Comparison of ENCODE assay signal across 20 cellular contexts in genomic region chr1:43757343-43758053, GRCh38.
"Had no signal": no experiment of that assay in that cellular context is flagged by ENCODE, and none has a peak within 500 bp of the region (broad histone marks: within the 10 kb centered on the region; RNA-seq: fewer than 3 reads in every experiment).

No MANE protein-coding gene starts in this region.

- H3K36me3 ChIP-seq: neutrophil, suprapubic skin had no signal

- H3K9me3 ChIP-seq: neutrophil, suprapubic skin had no signal

- H3K27me3 ChIP-seq: neutrophil, suprapubic skin had no signal

- DNase-seq: activated CD4-positive, alpha-beta T cell treated with anti-CD3 and anti-CD28 coated beads for 36 hours; activated CD8-positive, alpha-beta T cell treated with anti-CD3 and anti-CD28 coated beads for 36 hours; activated effector memory CD4-positive, alpha-beta T cell treated with Interleukin-2 at 50 U/mL for 16 hours; activated T-cell treated with anti-CD3 and anti-CD28 coated beads, Interleukin-2, amount 50 U/mL, for 4 hours; amniotic stem cell; cortex of kidney; effector CD8-positive, alpha-beta T cell; foreskin melanocyte; left cardiac atrium; mammary epithelial cell; natural killer cell; right cardiac atrium; stimulated activated CD4-positive, alpha-beta T cell treated with anti-CD3 and anti-CD28 coated beads, Interleukin-4, amount 100 ng/mL, for 4 hours; stimulated activated CD8-positive, alpha-beta memory T cell treated with anti-CD3 and anti-CD28 coated beads, Interleukin-4, amount 100 ng/mL, for 48 hours; T-helper 17 cell; trophoblast cell had no signal

- H3K4me1 ChIP-seq: suprapubic skin had no signal

- ATAC-seq: activated CD4-positive, alpha-beta T cell treated with anti-CD3 and anti-CD28 coated beads for 36 hours; activated CD8-positive, alpha-beta T cell treated with anti-CD3 and anti-CD28 coated beads for 36 hours; activated naive CD4-positive, alpha-beta T cell treated with anti-CD3 and anti-CD28 coated beads, Interleukin-2, amount 50 U/mL, for 72 hours; activated T-cell treated with anti-CD3 and anti-CD28 coated beads, Interleukin-2, amount 50 U/mL, for 4 hours; left cardiac atrium; natural killer cell; right cardiac atrium; T-helper 17 cell had no signal

- H3K4me3 ChIP-seq: smooth muscle cell, suprapubic skin had no signal

- H3K27ac ChIP-seq: neutrophil, suprapubic skin had no signal
